Comparison of ENCODE assay signal across 8 cellular contexts in the genomic region with DNA sequence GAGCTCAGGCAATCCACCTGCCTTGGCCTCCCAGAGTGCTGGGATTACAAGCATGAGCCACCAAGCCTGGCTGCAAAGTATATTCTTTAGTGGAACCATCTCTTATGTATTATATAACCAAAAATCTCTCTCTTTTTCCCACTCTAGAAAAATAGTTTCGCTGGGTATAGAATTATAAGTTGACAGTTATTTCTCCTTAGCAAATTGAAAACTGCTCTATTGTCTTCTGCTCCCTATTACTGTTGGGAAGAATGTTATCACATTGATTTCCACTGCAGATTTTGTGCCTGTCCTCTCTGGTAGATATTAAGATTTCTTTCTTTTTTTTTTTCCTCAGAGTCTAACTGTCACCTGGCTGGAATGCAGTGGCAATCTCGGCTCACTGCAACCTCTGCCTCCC.
"Had no signal": no experiment of that assay in that cellular context is flagged by ENCODE, and none has a peak within 500 bp of the region (broad histone marks: within the 10 kb centered on the region; RNA-seq: fewer than 3 reads in every experiment).

No MANE protein-coding gene starts in this region.

- DNase-seq: GDM1, GF-D8 had no signal

- H3K4me3 ChIP-seq: GM12878 had no signal

- FAIRE-seq: G401.6, GM12878, GM12891, GM12892, GM18507, GM19239 had no signal

- ATAC-seq: GM12878 had no signal
